In genomic region chr15:88913850-88914169, GRCh38 we compare ENCODE assay signal across 10 cellular contexts. TPM values are rescaled to one million over a fixed set of nuclear protein-coding genes. Genes with fewer than 3 reads are reported as not detected.
DNase-seq lines count a peak whose midpoint lies in the region; ATAC-seq, FAIRE-seq and TF ChIP-seq lines count a peak whose summit lies in the region.
"Had no signal": no experiment of that assay in that cellular context is flagged by ENCODE, and none has a peak within 500 bp of the region (broad histone marks: within the 10 kb centered on the region; RNA-seq: fewer than 3 reads in every experiment).

No MANE protein-coding gene starts in this region.

- H3K4me3 Mint-ChIP-seq in activated naive CD4-positive, alpha-beta T cell treated with anti-CD3 and anti-CD28 coated beads, Interleukin-2, amount 50 U/mL, for 24 hours, result peak overlapping the region; percentile 95
- H3K4me3 Mint-ChIP-seq in activated naive CD8-positive, alpha-beta T cell, result peak overlapping the region; percentile 90

- no peaks in the 10 kb centered on the region for H3K9me3 Mint-ChIP-seq in activated naive CD4-positive, alpha-beta T cell treated with anti-CD3 and anti-CD28 coated beads, Interleukin-2, amount 50 U/mL, for 24 hours
- H3K9me3 Mint-ChIP-seq in activated naive CD8-positive, alpha-beta T cell (ENCODE audit: low read depth), result no peaks in the 10 kb centered on the region

- no peak for TF ChIP-seq CTCF in HepG2 (CRISPR knock-in tag; IDR thresholded peaks at IDR 0.05)
- no peak for TF ChIP-seq CTCF in tibial nerve (IDR thresholded peaks at IDR 0.05)

- peaks cover 35% of the 10 kb centered on the region for H3K4me1 Mint-ChIP-seq in activated naive CD4-positive, alpha-beta T cell treated with anti-CD3 and anti-CD28 coated beads, Interleukin-2, amount 50 U/mL, for 24 hours
- H3K4me1 Mint-ChIP-seq in activated naive CD8-positive, alpha-beta T cell (ENCODE audit: low read depth), result peaks cover 32% of the 10 kb centered on the region

- ATAC-seq in HepG2, result no peak

- in situ Hi-C loops in HepG2 (cut with HindIII; ENCODE audit: extremely low pct_ligation_motif_present, low pct_unique_long_range_greater_than_20kb), result no loop called here

- CTCF ChIA-PET in HepG2 (lab: Yijun Ruan, JAX; ENCODE audit: low intra/inter-chr PET ratio, low total read pairs), result no interaction called here

- no peak for TF ChIP-seq RAD21 in HepG2 (CRISPR knock-in tag; IDR thresholded peaks at IDR 0.05)

- no peaks in the 10 kb centered on the region for H3K36me3 ChIP-seq in HepG2 (replicated peaks in 1 of 2; ENCODE audit: control insufficient read depth in 1 of 2, insufficient read depth in 2 of 2, low read length in 2 of 2)
- peaks cover 0 to 12% (median 0%) of the 10 kb centered on the region in 3 donors for H3K36me3 ChIP-seq in tibial nerve

- H2AFZ ChIP-seq in HepG2 (ENCODE audit: low read length), result no peak overlapping the region

- no peak for DNase-seq in activated naive CD4-positive, alpha-beta T cell treated with Interleukin-2 at 50 U/mL for 16 hours
- DNase-seq in HepG2 (ENCODE audit: low spot score) (no peak), tibial nerve (ENCODE audit: low spot score in 2 of 2) (no peak), GM19240 (ENCODE audit: insufficient read length, low spot score) (no peak), KG1 (lab: John Stamatoyannopoulos, UW) (no peak)
- DNase-seq in activated CD4-positive, CD25-positive, alpha-beta regulatory T cell treated with anti-CD3 and anti-CD28 coated beads, Interleukin-2, amount 50 U/mL, for 72 hours, result no peak
- DNase-seq: DMS 273 treated with DMSO at 0.1 percent for 48 hours had no signal

- no peak for FAIRE-seq in HepG2 (lab: Jason Lieb, UNC)

- intact Hi-C loops in HepG2 (cut with micrococcal nuclease; ENCODE audit: unreplicated experiment), result no loop called here

- no peaks in the 10 kb centered on the region for H3K36me3 Mint-ChIP-seq in activated naive CD4-positive, alpha-beta T cell treated with anti-CD3 and anti-CD28 coated beads, Interleukin-2, amount 50 U/mL, for 24 hours
- no peaks in the 10 kb centered on the region for H3K36me3 Mint-ChIP-seq in activated naive CD8-positive, alpha-beta T cell

- H3K9me3 ChIP-seq in HepG2 (ENCODE audit: low read length) (no peaks in the 10 kb centered on the region), tibial nerve (no peaks in the 10 kb centered on the region)
- H3K9me3 ChIP-seq: testis had no signal

- H3K79me2 ChIP-seq in HepG2 (ENCODE audit: insufficient read depth, low read length), result no peaks in the 10 kb centered on the region

- H3K27ac ChIP-seq in HepG2 (ENCODE audit: extremely low read length, insufficient read depth, low read length), result no peak overlapping the region
- peak overlapping the region in 2 of 4 donors; percentile 78 to 92 for H3K27ac ChIP-seq in tibial nerve

- no peak for TF ChIP-seq POLR2A in HepG2 (IDR thresholded peaks at IDR 0.05; ENCODE audit: insufficient read depth in 1 of 2, low read depth in 2 of 2, low read length in 2 of 2)
- TF ChIP-seq POLR2A in tibial nerve (IDR thresholded peaks at IDR 0.05), result no peak

- TF ChIP-seq EP300 in HepG2 (IDR thresholded peaks at IDR 0.05; ENCODE audit: low read depth in 2 of 2, low read length in 2 of 2), result no peak
- TF ChIP-seq EP300 in HepG2 (CRISPR knock-in tag; IDR thresholded peaks at IDR 0.05; ENCODE audit: borderline replicate concordance), result no peak
- no peak for TF ChIP-seq EP300 in tibial nerve (IDR thresholded peaks at IDR 0.05)

- BruUV-seq in HepG2 (replicated peaks; lab: Mats Ljungman, UMichigan), result no TSS peak

- no peaks in the 10 kb centered on the region for H4K20me1 ChIP-seq in HepG2 (ENCODE audit: insufficient read depth, low read length)

- peak overlapping the region; percentile 74 for H3K4me2 ChIP-seq in HepG2 (ENCODE audit: low read depth, low read length)

- 66% methylated on average over 4 of the region's 4 CpGs for WGBS in HepG2 (ENCODE audit: low lambda C conversion rate)
- WGBS in tibial nerve, 2 donors, result 63 to 70% methylated on average over 4 of the region's 4 CpGs

- H3K4me1 ChIP-seq in HepG2 (ENCODE audit: insufficient read depth, low read length) (peaks cover 18% of the 10 kb centered on the region), tibial nerve (peaks cover 0 to 55% (median 13%) of the 10 kb centered on the region in 4 donors)

- H3K27me3 ChIP-seq in HepG2 (ENCODE audit: control insufficient read depth in 1 of 2, insufficient read depth in 2 of 2, low read length in 2 of 2), result no peaks in the 10 kb centered on the region
- no peaks in the 10 kb centered on the region for H3K27me3 ChIP-seq in tibial nerve
- H3K27me3 ChIP-seq: testis had no signal

- no peak overlapping the region for H3K9ac ChIP-seq in HepG2 (ENCODE audit: insufficient read depth, low read depth, low read length)

- H3K4me3 ChIP-seq in HepG2 (replicated peaks in 1 of 3; ENCODE audit: insufficient read depth in 1 of 3, low read depth in 2 of 3, low read length in 3 of 3), result peak overlapping the region; percentile 46 to 76 (median 69); a peak in 4 of 6 replicates
- H3K4me3 ChIP-seq in tibial nerve, result peak overlapping the region; percentile 49 to 87 (median 80)

- POLR2A ChIA-PET in HepG2 (lab: Yijun Ruan, JAX), result no interaction called here

- no peaks in the 10 kb centered on the region for H3K27me3 Mint-ChIP-seq in activated naive CD4-positive, alpha-beta T cell treated with anti-CD3 and anti-CD28 coated beads, Interleukin-2, amount 50 U/mL, for 24 hours
- peaks cover 1% of the 10 kb centered on the region for H3K27me3 Mint-ChIP-seq in activated naive CD8-positive, alpha-beta T cell

- peak overlapping the region; percentile 66 for H3K27ac Mint-ChIP-seq in activated naive CD4-positive, alpha-beta T cell treated with anti-CD3 and anti-CD28 coated beads, Interleukin-2, amount 50 U/mL, for 24 hours
- H3K27ac Mint-ChIP-seq in activated naive CD8-positive, alpha-beta T cell, result peak overlapping the region; percentile 85

RNA-seq across cellular contexts. Expression of gene MFGE8, which starts 0.6 kb away (rescaled TPM):
- total RNA-seq in HepG2 (2016; rRNA removed; fragmentation: Illumina TruSeq; extraction: Trizol), result 0.87 and 3.4 TPM in 2 replicates
- 0.26 and 0.61 TPM in 2 replicates for total RNA-seq in HepG2 (2016; cell fraction: cytosol; rRNA removed; fragmentation: Illumina TruSeq; extraction: Trizol; ENCODE audit: low read depth)
- 1.0 and 3.1 TPM in 2 replicates for total RNA-seq in HepG2 (2016; cell fraction: insoluble cytoplasmic fraction; rRNA removed; fragmentation: Illumina TruSeq; extraction: Trizol)
- total RNA-seq in HepG2 (2016; cell fraction: membrane; rRNA removed; fragmentation: Illumina TruSeq; extraction: Trizol), result 0.62 and 0.87 TPM in 2 replicates
- total RNA-seq in HepG2 (2016; cell fraction: nucleus; rRNA removed; fragmentation: Illumina TruSeq; extraction: Trizol), result 5.3 and 6.5 TPM in 2 replicates
- polyA plus RNA-seq in HepG2 (2011; rRNA removed), result 22.1 and 24.8 TPM in 2 replicates
- 19.5 and 19.8 TPM in 2 replicates for polyA plus RNA-seq in HepG2 (2011; cell fraction: cytosol; rRNA removed)
- 43.8 and 44.7 TPM in 2 replicates for polyA plus RNA-seq in HepG2 (2011; cell fraction: nucleus; rRNA removed)
- 8.7 and 13.5 TPM in 2 replicates for polyA plus RNA-seq in HepG2 (2012)
- 0.54 TPM in 2 replicates for polyA plus RNA-seq in HepG2 (2016; cell fraction: cytosol; fragmentation: Illumina TruSeq; extraction: Trizol; ENCODE audit: low read depth)
- polyA plus RNA-seq in HepG2 (2016; cell fraction: insoluble cytoplasmic fraction; fragmentation: Illumina TruSeq; extraction: Trizol; ENCODE audit: low read depth), result 1.1 and 1.9 TPM in 2 replicates
- polyA plus RNA-seq in HepG2 (2016; cell fraction: membrane; fragmentation: Illumina TruSeq; extraction: Trizol; ENCODE audit: low read depth), result 0.57 and 1.1 TPM in 2 replicates
- 13.1 and 18.2 TPM in 2 replicates for polyA plus RNA-seq in HepG2 (2016; cell fraction: nucleus; fragmentation: Illumina TruSeq; extraction: Trizol; ENCODE audit: insufficient read depth, low read depth)
- 2.2 and 25.7 TPM in 2 replicates for polyA minus RNA-seq in HepG2 (2011; rRNA and poly(A)+ RNA removed; ENCODE audit: low replicate concordance)
- polyA minus RNA-seq in HepG2 (2011; cell fraction: cytosol; rRNA and poly(A)+ RNA removed), result 5.1 and 9.0 TPM in 2 replicates
- polyA minus RNA-seq in HepG2 (2011; cell fraction: nucleus; rRNA and poly(A)+ RNA removed), result 12.7 and 17.7 TPM in 2 replicates
- total RNA-seq in tibial nerve, result 100 to 1,000 TPM; 349 to 553 (median 488) TPM

RNA-seq across cellular contexts. Expression of gene HAPLN3, which starts 18.5 kb away (rescaled TPM):
- total RNA-seq in HepG2 (2016; rRNA removed; fragmentation: Illumina TruSeq; extraction: Trizol) (not detected in 2 replicates), tibial nerve (10 to 100 TPM in 3 of 4 donors, 1 to 10 TPM in 1; 4.4 to 27.3 (median 16.2) TPM)
- total RNA-seq in HepG2 (2016; cell fraction: cytosol; rRNA removed; fragmentation: Illumina TruSeq; extraction: Trizol; ENCODE audit: low read depth), result not detected in 2 replicates
- 0.04 TPM in 1 of 2 replicates, not detected in the other for total RNA-seq in HepG2 (2016; cell fraction: insoluble cytoplasmic fraction; rRNA removed; fragmentation: Illumina TruSeq; extraction: Trizol)
- total RNA-seq in HepG2 (2016; cell fraction: membrane; rRNA removed; fragmentation: Illumina TruSeq; extraction: Trizol), result not detected in 2 replicates
- total RNA-seq in HepG2 (2016; cell fraction: nucleus; rRNA removed; fragmentation: Illumina TruSeq; extraction: Trizol), result not detected in 2 replicates
- 0.07 and 0.09 TPM in 2 replicates for polyA plus RNA-seq in HepG2 (2011; rRNA removed)
- polyA plus RNA-seq in HepG2 (2011; cell fraction: cytosol; rRNA removed), result 0.13 TPM in 1 of 2 replicates, not detected in the other
- polyA plus RNA-seq in HepG2 (2011; cell fraction: nucleus; rRNA removed), result 0.14 and 0.19 TPM in 2 replicates
- polyA plus RNA-seq in HepG2 (2012), result 0.05 TPM in 1 of 2 replicates, not detected in the other
- not detected in 2 replicates for polyA plus RNA-seq in HepG2 (2016; cell fraction: cytosol; fragmentation: Illumina TruSeq; extraction: Trizol; ENCODE audit: low read depth)
- not detected in 2 replicates for polyA plus RNA-seq in HepG2 (2016; cell fraction: insoluble cytoplasmic fraction; fragmentation: Illumina TruSeq; extraction: Trizol; ENCODE audit: low read depth)
- not detected in 2 replicates for polyA plus RNA-seq in HepG2 (2016; cell fraction: membrane; fragmentation: Illumina TruSeq; extraction: Trizol; ENCODE audit: low read depth)
- not detected in 2 replicates for polyA plus RNA-seq in HepG2 (2016; cell fraction: nucleus; fragmentation: Illumina TruSeq; extraction: Trizol; ENCODE audit: insufficient read depth, low read depth)
- polyA minus RNA-seq in HepG2 (2011; rRNA and poly(A)+ RNA removed; ENCODE audit: low replicate concordance), result 0.06 TPM in 1 of 2 replicates, not detected in the other
- not detected in 2 replicates for polyA minus RNA-seq in HepG2 (2011; cell fraction: cytosol; rRNA and poly(A)+ RNA removed)
- not detected in 2 replicates for polyA minus RNA-seq in HepG2 (2011; cell fraction: nucleus; rRNA and poly(A)+ RNA removed)

Comparison
In these comparisons a context has a peak if more than half of its experiments do, and no peak if none do; other contexts are left out.
1. RNA of gene MFGE8, which starts 0.6 kb away (total RNA-seq): 349 to 553 TPM in tibial nerve; 0.26 to 6.5 TPM in HepG2; every median in the first group is over 10 times any median in the second.
2. RNA of gene HAPLN3, which starts 18.5 kb away (total RNA-seq): 4.4 to 27.3 TPM in tibial nerve; 0.04 TPM in HepG2; every median in the first group is over 4 times any median in the second.